In the genomic region with DNA sequence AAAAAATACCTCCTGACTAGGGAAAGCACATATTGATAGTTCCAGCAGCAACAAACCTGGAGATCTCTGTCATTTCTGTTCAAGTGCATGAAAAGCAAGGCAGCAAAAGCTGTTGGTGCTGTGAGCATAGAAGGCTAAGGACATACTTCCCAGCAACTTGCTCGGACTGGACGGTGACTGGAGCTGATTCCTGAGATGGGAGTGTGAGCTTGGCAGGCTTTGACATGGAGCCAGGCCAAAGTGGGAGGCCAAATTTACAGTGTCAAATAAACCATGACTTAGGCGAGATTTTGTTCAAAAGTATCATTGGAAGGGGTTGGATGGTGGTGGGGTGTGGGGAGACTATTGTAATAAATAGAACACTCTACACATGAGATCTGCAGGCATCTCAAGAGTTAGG, we compare ENCODE assay signal across 1 cellular context.
TF ChIP-seq lines count a peak whose summit lies in the region.

No MANE protein-coding gene starts in this region.

TF ChIP-seq in H1, 55 proteins besides CTCF, POLR2A, EP300 and RAD21:
- TF ChIP-seq TAF7 (optimal IDR thresholded peaks at IDR 0.05; ENCODE audit: borderline replicate concordance, low read depth, low read length) (no peak), BRCA1 (IDR thresholded peaks at IDR 0.05; ENCODE audit: low read depth, low read length) (no peak), HDAC6 (IDR thresholded peaks at IDR 0.05; ENCODE audit: low read depth, low read length) (no peak), EZH2 (IDR thresholded peaks at IDR 0.05; ENCODE audit: low read depth, low read length, severe bottlenecking) (no peak)
- TF ChIP-seq, protein P1, sequence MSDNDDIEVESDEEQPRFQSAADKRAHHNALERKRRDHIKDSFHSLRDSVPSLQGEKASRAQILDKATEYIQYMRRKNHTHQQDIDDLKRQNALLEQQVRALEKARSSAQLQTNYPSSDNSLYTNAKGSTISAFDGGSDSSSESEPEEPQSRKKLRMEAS (IDR thresholded peaks at IDR 0.05) = no peak
